In the genomic region with DNA sequence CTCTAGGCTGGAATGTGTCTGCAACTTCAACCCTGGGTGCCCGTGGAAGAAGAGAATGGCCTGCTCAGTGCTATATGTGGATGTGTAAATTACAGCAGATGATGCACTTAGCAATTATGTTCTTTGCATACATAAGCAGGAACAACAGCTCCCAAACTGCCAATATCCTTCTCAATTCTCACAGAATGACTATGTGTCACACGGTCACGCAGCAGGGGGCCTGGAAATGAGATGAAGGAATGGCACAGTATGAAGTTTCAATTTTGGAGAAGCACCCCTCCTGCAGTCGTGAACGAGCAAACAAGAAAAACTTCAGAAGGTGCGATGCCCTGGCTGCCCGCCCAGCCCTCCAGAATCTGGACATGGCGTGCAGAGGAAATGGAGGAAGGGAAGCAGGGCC, we compare ENCODE assay signal across 30 cellular contexts.
"Had no signal": no experiment of that assay in that cellular context is flagged by ENCODE, and none has a peak within 500 bp of the region (broad histone marks: within the 10 kb centered on the region; RNA-seq: fewer than 3 reads in every experiment).

No MANE protein-coding gene starts in this region.

- DNase-seq: activated CD4-positive, alpha-beta T cell treated with anti-CD3 and anti-CD28 coated beads, Interleukin-2, amount 10 ng/mL, durations not matched to agents 24 days and 14 days; activated CD4-positive, alpha-beta T cell treated with anti-CD3 and anti-CD28 coated beads, Interleukin-2, amount 50 U/mL, for 4 hours; activated CD8-positive, alpha-beta T cell treated with anti-CD3 and anti-CD28 coated beads for 36 hours; activated effector memory CD4-positive, alpha-beta T cell treated with anti-CD3 and anti-CD28 coated beads, Interleukin-2, amount 50 U/mL, for 16 hours; activated naive CD4-positive, alpha-beta T cell; activated naive CD4-positive, alpha-beta T cell treated with anti-CD3 and anti-CD28 coated beads, Interleukin-2, amount 50 U/mL, for 16 hours; activated naive CD8-positive, alpha-beta T cell treated with anti-CD3 and anti-CD28 coated beads for 36 hours; activated T-cell treated with anti-CD3 and anti-CD28 coated beads, Interleukin-2, amount 50 U/mL, for 1 hour; activated T-cell treated with anti-CD3 and anti-CD28 coated beads, Interleukin-2, amount 50 U/mL, for 72 hours; amniotic stem cell; Kasumi-1; MM.1S; MV-4-11; NCI-H1092 treated with DMSO at 0.1 percent for 48 hours; NCI-H1436; NCI-H1694; NCI-H1930; NCI-H2081 treated with DMSO at 0.1 percent for 48 hours; NCI-H226; NCI-H446 treated with DMSO at 0.1 percent for 48 hours; NCI-H526; NCI-H774; SHP77; SJCRH30 had no signal

- H3K27me3 ChIP-seq: ascending aorta, cardiac muscle cell, SJCRH30 had no signal

- H3K27ac ChIP-seq: ascending aorta, cardiac muscle cell, coronary artery, SJCRH30, SK-N-MC had no signal

- H3K36me3 ChIP-seq: ascending aorta, cardiac muscle cell, SJCRH30 had no signal

- H3K9me3 ChIP-seq: ascending aorta, SJCRH30 had no signal

- H3K4me1 ChIP-seq: ascending aorta, SJCRH30 had no signal

- ATAC-seq: activated CD8-positive, alpha-beta T cell treated with anti-CD3 and anti-CD28 coated beads for 36 hours; activated T-cell treated with anti-CD3 and anti-CD28 coated beads, Interleukin-2, amount 50 U/mL, for 72 hours; activated T-helper 17 cell treated with anti-CD3 and anti-CD28 coated beads, Interleukin-2, amount 50 U/mL, for 72 hours; Panc1 had no signal

- H3K4me3 ChIP-seq: ascending aorta, cardiac muscle cell, coronary artery, SJCRH30, SK-N-MC had no signal
